9 cellular contexts compared by ENCODE assay signal in genomic region chr12:102095677-102096263, GRCh38. TPM values are rescaled to one million over a fixed set of nuclear protein-coding genes. Genes with fewer than 3 reads are reported as not detected.
A peak's percentile ranks its signal among the peaks of the same experiment; 100 is the strongest.
DNase-seq lines count a peak whose midpoint lies in the region; ATAC-seq, FAIRE-seq and TF ChIP-seq lines count a peak whose summit lies in the region.
"Had no signal": no experiment of that assay in that cellular context is flagged by ENCODE, and none has a peak within 500 bp of the region (broad histone marks: within the 10 kb centered on the region; RNA-seq: fewer than 3 reads in every experiment).

No MANE protein-coding gene starts in this region.

- H3K79me2 ChIP-seq in keratinocyte (ENCODE audit: control insufficient read depth, insufficient read depth, low read length) = no peaks in the 10 kb centered on the region

- peak; percentile 68 for FAIRE-seq in TTC549 (lab: Jason Lieb, UNC)
- FAIRE-seq in keratinocyte (lab: Jason Lieb, UNC) = no peak

- H3K27me3 ChIP-seq in AG04450 (ENCODE audit: control insufficient read depth, insufficient read depth, low read length) = no peaks in the 10 kb centered on the region
- no peaks in the 10 kb centered on the region for H3K27me3 ChIP-seq in keratinocyte (ENCODE audit: control insufficient read depth, extremely low read depth, insufficient read depth, low read length)

- no peak for ATAC-seq in effector memory CD8-positive, alpha-beta T cell (replicated peaks)
- ATAC-seq in GM18861 (IDR thresholded peaks at IDR 0.05; ENCODE audit: unreplicated experiment) = no peak

- no peaks in the 10 kb centered on the region for H3K9me3 Mint-ChIP-seq in effector memory CD8-positive, alpha-beta T cell
- H3K9me3 Mint-ChIP-seq: dendritic cell treated with granulocyte-macrophage colony-stimulating factor and Interleukin-4, amounts not matched to agents 40 ng/mL and 50 ng/mL, for 4 days had no signal

- POLR2A ChIA-PET in AG04450 (lab: Yijun Ruan, JAX) = no interaction called here

- peaks cover 2 to 13% of the 10 kb centered on the region in 2 experiments for H3K36me3 ChIP-seq in keratinocyte (ENCODE audit: control insufficient read depth in 2 of 2, extremely low read depth in 1 of 2, insufficient read depth in 2 of 2, low read length in 2 of 2)

- no peak overlapping the region for H3K27ac Mint-ChIP-seq in effector memory CD8-positive, alpha-beta T cell
- H3K27ac Mint-ChIP-seq: dendritic cell treated with granulocyte-macrophage colony-stimulating factor and Interleukin-4, amounts not matched to agents 40 ng/mL and 50 ng/mL, for 4 days had no signal

- H3K4me1 Mint-ChIP-seq in effector memory CD8-positive, alpha-beta T cell (ENCODE audit: low read depth in 2 of 2) = no peaks in the 10 kb centered on the region

- H2AFZ ChIP-seq in keratinocyte (ENCODE audit: control insufficient read depth, low read length) = no peak overlapping the region

- TF ChIP-seq CTCF in AG04450 (IDR thresholded peaks at IDR 0.05; ENCODE audit: low read depth, low read length) (peak; percentile 39), GM12864 (IDR thresholded peaks at IDR 0.05; ENCODE audit: low read depth, low read length, missing control alignments) (peak; percentile 40), LNCaP clone FGC (IDR thresholded peaks at IDR 0.05; ENCODE audit: control insufficient read depth, extremely low read depth, insufficient read depth) (peak; percentile 62), keratinocyte (optimal IDR thresholded peaks at IDR 0.05 in 1 of 3, IDR thresholded peaks at IDR 0.05 in 1 of 3, conservative IDR thresholded peaks at IDR 0.05 in 1 of 3; ENCODE audit: extremely low read depth in 1 of 3, insufficient read depth in 2 of 3, low read length in 3 of 3) (peak in 2 of 3 experiments; percentile 26 to 59)

- H4K20me1 ChIP-seq in keratinocyte (ENCODE audit: control insufficient read depth, extremely low read depth, insufficient read depth, low read length) = no peaks in the 10 kb centered on the region

- H3K4me2 ChIP-seq in keratinocyte (ENCODE audit: control insufficient read depth, extremely low read depth, insufficient read depth, low read depth, low read length) = no peak overlapping the region

- no peak overlapping the region for H3K9ac ChIP-seq in keratinocyte (ENCODE audit: control insufficient read depth, extremely low read depth, insufficient read depth, low read length)

- DNase-seq in AG04450 (ENCODE audit: low read depth, low spot score) (no peak), GM12864 (ENCODE audit: low read depth) (no peak), LNCaP clone FGC (ENCODE audit: low read depth) (no peak), keratinocyte (ENCODE audit: low read depth, low spot score) (no peak), cerebellar nuclear complex (lab: John Stamatoyannopoulos, UW) (no peak)
- no peak for DNase-seq in effector memory CD8-positive, alpha-beta T cell

- H3K4me3 Mint-ChIP-seq in effector memory CD8-positive, alpha-beta T cell = no peak overlapping the region
- H3K4me3 Mint-ChIP-seq: dendritic cell treated with granulocyte-macrophage colony-stimulating factor and Interleukin-4, amounts not matched to agents 40 ng/mL and 50 ng/mL, for 4 days had no signal

- no peaks in the 10 kb centered on the region for H3K9me3 ChIP-seq in AG04450 (ENCODE audit: control insufficient read depth, insufficient read depth, low read length)
- H3K9me3 ChIP-seq in keratinocyte (ENCODE audit: control insufficient read depth, low read depth, low read length) = no peaks in the 10 kb centered on the region

- dilution Hi-C loops in keratinocyte (cut with MboI; ENCODE audit: extremely low pct_ligation_motif_present, low sequenced_read_pairs) = no loop called here

- H3K27ac ChIP-seq in AG04450 (ENCODE audit: low read depth, low read length) (no peak overlapping the region), keratinocyte (ENCODE audit: control insufficient read depth, insufficient read depth, low read length) (no peak overlapping the region)

- no peaks in the 10 kb centered on the region for H3K27me3 Mint-ChIP-seq in effector memory CD8-positive, alpha-beta T cell
- H3K27me3 Mint-ChIP-seq: dendritic cell treated with granulocyte-macrophage colony-stimulating factor and Interleukin-4, amounts not matched to agents 40 ng/mL and 50 ng/mL, for 4 days had no signal

- no peak overlapping the region for H3K4me3 ChIP-seq in AG04450 (ENCODE audit: low read depth, low read length)
- no peak overlapping the region for H3K4me3 ChIP-seq in GM12864 (ENCODE audit: low read depth, low read length)
- no peak overlapping the region for H3K4me3 ChIP-seq in LNCaP clone FGC (ENCODE audit: low read depth, low read length)
- no peak overlapping the region for H3K4me3 ChIP-seq in keratinocyte (ENCODE audit: control insufficient read depth in 2 of 3, extremely low read depth in 1 of 3, insufficient read depth in 2 of 3, low read depth in 1 of 3, low read length in 3 of 3)

- peaks cover 23% of the 10 kb centered on the region for H3K36me3 Mint-ChIP-seq in effector memory CD8-positive, alpha-beta T cell (ENCODE audit: insufficient read depth)

- H3K9me1 ChIP-seq in keratinocyte (ENCODE audit: control insufficient read depth, extremely low read depth, insufficient read depth, low read length) = no peaks in the 10 kb centered on the region

- CTCF ChIA-PET in AG04450 (lab: Charles Lee) = interaction anchor here (0.5 to 7.3 kb wide), 19 partner anchors 14 to 678 kb away, joined by 3 to 80 read pairs (median 4); no protein-coding TSS in a partner anchor

- H3K4me1 ChIP-seq in keratinocyte (ENCODE audit: control insufficient read depth, extremely low read depth, insufficient read depth, low read length) = no peaks in the 10 kb centered on the region

RNA-seq across cellular contexts. Expression of gene NUP37, which starts 24.1 kb away (rescaled TPM):
- polyA plus RNA-seq in AG04450 (2011; rRNA removed) = 42.6 and 62.5 TPM in 2 replicates
- 9.3 and 24.4 TPM in 2 replicates for polyA minus RNA-seq in AG04450 (2011; rRNA and poly(A)+ RNA removed)
- 45.0 to 89.8 TPM (median 63.1 TPM) in 3 replicates for polyA plus RNA-seq in keratinocyte
- polyA plus RNA-seq in keratinocyte (2011; ENCODE audit: low read depth) = 65.9 TPM
- 38.7 and 70.2 TPM in 2 replicates for polyA plus RNA-seq in keratinocyte (2011; cell fraction: cytosol; rRNA removed)
- 38.9 and 56.6 TPM in 2 replicates for polyA plus RNA-seq in keratinocyte (2011; cell fraction: nucleus; rRNA removed)
- 31.1 and 40.6 TPM in 2 replicates for polyA plus RNA-seq in keratinocyte (2012; ENCODE audit: low replicate concordance)
- polyA minus RNA-seq in keratinocyte = 5.7 to 49.8 TPM (median 24.8 TPM) in 3 replicates
- polyA minus RNA-seq in keratinocyte (2011; cell fraction: cytosol; rRNA and poly(A)+ RNA removed) = 13.0 TPM
- polyA minus RNA-seq in keratinocyte (2011; cell fraction: nucleus; rRNA and poly(A)+ RNA removed) = 7.7 and 13.4 TPM in 2 replicates

RNA-seq across cellular contexts. Expression of gene PARPBP, which starts 24.2 kb away (rescaled TPM):
- polyA plus RNA-seq in AG04450 (2011; rRNA removed) (4.2 and 6.0 TPM in 2 replicates), keratinocyte (3.7 to 9.1 TPM (median 4.8 TPM) in 3 replicates)
- polyA minus RNA-seq in AG04450 (2011; rRNA and poly(A)+ RNA removed) = 1.4 and 2.6 TPM in 2 replicates
- polyA plus RNA-seq in keratinocyte (2011; ENCODE audit: low read depth) = 0.99 TPM
- polyA plus RNA-seq in keratinocyte (2011; cell fraction: cytosol; rRNA removed) = 3.3 and 5.1 TPM in 2 replicates
- polyA plus RNA-seq in keratinocyte (2011; cell fraction: nucleus; rRNA removed) = 2.4 and 4.4 TPM in 2 replicates
- 1.3 and 5.9 TPM in 2 replicates for polyA plus RNA-seq in keratinocyte (2012; ENCODE audit: low replicate concordance)
- 0.82 to 7.4 TPM (median 3.5 TPM) in 3 replicates for polyA minus RNA-seq in keratinocyte
- polyA minus RNA-seq in keratinocyte (2011; cell fraction: cytosol; rRNA and poly(A)+ RNA removed) = 1.3 TPM
- 2.3 and 6.7 TPM in 2 replicates for polyA minus RNA-seq in keratinocyte (2011; cell fraction: nucleus; rRNA and poly(A)+ RNA removed)

RNA-seq across cellular contexts. Expression of gene WASHC3, which starts 34.0 kb away (rescaled TPM):
- 79.3 and 93.8 TPM in 2 replicates for polyA plus RNA-seq in AG04450 (2011; rRNA removed)
- 19.4 and 31.5 TPM in 2 replicates for polyA minus RNA-seq in AG04450 (2011; rRNA and poly(A)+ RNA removed)
- 43.1 to 91.0 TPM (median 89.7 TPM) in 3 replicates for polyA plus RNA-seq in keratinocyte
- 27.3 TPM for polyA plus RNA-seq in keratinocyte (2011; ENCODE audit: low read depth)
- polyA plus RNA-seq in keratinocyte (2011; cell fraction: cytosol; rRNA removed) = 60.2 and 115 TPM in 2 replicates
- polyA plus RNA-seq in keratinocyte (2011; cell fraction: nucleus; rRNA removed) = 34.5 and 37.2 TPM in 2 replicates
- 34.4 and 39.5 TPM in 2 replicates for polyA plus RNA-seq in keratinocyte (2012; ENCODE audit: low replicate concordance)
- polyA minus RNA-seq in keratinocyte = 19.4 to 39.9 TPM (median 33.6 TPM) in 3 replicates
- polyA minus RNA-seq in keratinocyte (2011; cell fraction: cytosol; rRNA and poly(A)+ RNA removed) = 29.4 TPM
- polyA minus RNA-seq in keratinocyte (2011; cell fraction: nucleus; rRNA and poly(A)+ RNA removed) = 12.1 and 24.6 TPM in 2 replicates
